Comparison of ENCODE assay signal across 18 cellular contexts in the genomic region with DNA sequence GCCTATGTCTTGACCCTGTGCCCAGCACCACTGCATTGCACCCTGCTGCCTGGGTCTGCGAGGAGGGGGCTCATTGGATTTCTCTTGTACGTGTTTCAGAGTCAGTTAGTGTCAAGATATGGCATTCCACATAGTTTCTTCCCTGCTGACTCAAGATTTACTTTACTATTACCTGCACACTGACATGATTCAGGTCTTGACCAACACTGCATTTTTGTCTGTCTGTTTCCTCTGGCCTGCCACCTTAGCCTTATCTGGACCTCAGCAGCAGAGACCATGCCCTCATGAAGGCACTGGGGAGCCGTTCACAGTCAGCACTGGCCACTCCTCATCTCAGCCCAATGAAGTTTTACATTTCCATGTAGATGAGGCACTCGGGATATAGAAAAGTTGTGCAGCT.
DNase-seq lines count a peak whose midpoint lies in the region; ATAC-seq, FAIRE-seq and TF ChIP-seq lines count a peak whose summit lies in the region.
"Had no signal": no experiment of that assay in that cellular context is flagged by ENCODE, and none has a peak within 500 bp of the region (broad histone marks: within the 10 kb centered on the region; RNA-seq: fewer than 3 reads in every experiment).

No MANE protein-coding gene starts in this region.

- no peaks in the 10 kb centered on the region for H3K79me2 ChIP-seq in K562 (ENCODE audit: control insufficient read depth, insufficient read depth, low read length)
- H3K79me2 ChIP-seq in hepatocyte: no peaks in the 10 kb centered on the region

- WGBS in K562 (ENCODE audit: insufficient coverage, low coverage, missing lambda C conversion rate): 32% methylated on average over 4 of the region's 4 CpGs
- WGBS in hepatocyte (ENCODE audit: low lambda C conversion rate, missing lambda C conversion rate): 62% methylated on average over 4 of the region's 4 CpGs
- WGBS in urinary bladder: 67% methylated on average over 4 of the region's 4 CpGs

- H3K9me1 ChIP-seq in K562 (ENCODE audit: control insufficient read depth, insufficient read depth, low read length): no peaks in the 10 kb centered on the region

- POLR2A ChIA-PET in K562 (lab: Yijun Ruan, JAX): interaction anchor here (0.7 to 2.2 kb wide), 5 partner anchors 9 to 153 kb away, joined by 3 to 6 read pairs (median 3); no protein-coding TSS in a partner anchor
- POLR2A ChIA-PET in activated CD4-positive, alpha-beta T cell treated with anti-CD3 and anti-CD28 coated beads for 36 hours (lab: Charles Lee): no interaction called here
- POLR2A ChIA-PET in naive thymus-derived CD8-positive, alpha-beta T cell (lab: Charles Lee): interaction anchor here (0.6 kb wide), 1 partner anchor 12 kb away, joined by 3 read pairs; no protein-coding TSS in a partner anchor

- peak; percentile 9; the same call in 2 of the 3 replicates for ATAC-seq in K562
- no peak for ATAC-seq in activated CD4-positive, alpha-beta T cell treated with anti-CD3 and anti-CD28 coated beads for 36 hours
- ATAC-seq in naive thymus-derived CD8-positive, alpha-beta T cell: no peak
- ATAC-seq: esophagus mucosa; naive thymus-derived CD4-positive, alpha-beta T cell had no signal

- H4K20me1 ChIP-seq in K562 (replicated peaks; ENCODE audit: control insufficient read depth, insufficient read depth, low read length) (no peaks in the 10 kb centered on the region), hepatocyte (ENCODE audit: insufficient read depth, poor library complexity, severe bottlenecking) (no peaks in the 10 kb centered on the region)

- no peaks in the 10 kb centered on the region for H3K27me3 Mint-ChIP-seq in activated CD4-positive, alpha-beta T cell treated with anti-CD3 and anti-CD28 coated beads for 36 hours
- H3K27me3 Mint-ChIP-seq in naive thymus-derived CD8-positive, alpha-beta T cell: no peaks in the 10 kb centered on the region
- H3K27me3 Mint-ChIP-seq: activated naive CD4-positive, alpha-beta T cell treated with anti-CD3 and anti-CD28 coated beads, Interleukin-2, amount 10 ng/mL, durations not matched to agents 7 days and 5 days; naive thymus-derived CD4-positive, alpha-beta T cell had no signal

- CTCF ChIA-PET in K562 (lab: Yijun Ruan, JAX; ENCODE audit: low intra/inter-chr PET ratio): interaction anchor here (0.6 kb wide), 1 partner anchor 10 kb away, joined by 3 read pairs; no protein-coding TSS in a partner anchor
- CTCF ChIA-PET in activated CD4-positive, alpha-beta T cell treated with anti-CD3 and anti-CD28 coated beads for 36 hours (lab: Charles Lee): interaction anchor here (0.5 to 1.5 kb wide), 5 partner anchors 8 to 242 kb away, joined by 3 to 5 read pairs (median 4); no protein-coding TSS in a partner anchor

- no peak for TF ChIP-seq CTCF in K562 (IDR thresholded peaks at IDR 0.05 in 2 of 3, conservative IDR thresholded peaks at IDR 0.05 in 1 of 3; ENCODE audit: insufficient read depth in 2 of 3, low read depth in 1 of 3, low read length in 3 of 3)
- TF ChIP-seq CTCF in hepatocyte (IDR thresholded peaks at IDR 0.05; ENCODE audit: poor library complexity): no peak

- no peak overlapping the region for H3K4me3 Mint-ChIP-seq in activated CD4-positive, alpha-beta T cell treated with anti-CD3 and anti-CD28 coated beads for 36 hours
- no peak overlapping the region for H3K4me3 Mint-ChIP-seq in naive thymus-derived CD8-positive, alpha-beta T cell
- H3K4me3 Mint-ChIP-seq: activated naive CD4-positive, alpha-beta T cell treated with anti-CD3 and anti-CD28 coated beads, Interleukin-2, amount 10 ng/mL, durations not matched to agents 7 days and 5 days had no signal

- H3K27me3 ChIP-seq in K562 (ENCODE audit: control insufficient read depth in 2 of 2, insufficient read depth in 2 of 2, low read length in 2 of 2) (no peaks in the 10 kb centered on the region), hepatocyte (no peaks in the 10 kb centered on the region), rectal smooth muscle tissue (ENCODE audit: control insufficient read depth, insufficient read depth, low read length) (no peaks in the 10 kb centered on the region)

- H2AFZ ChIP-seq in K562 (ENCODE audit: low read depth, low read length) (no peak overlapping the region), hepatocyte (no peak overlapping the region)

- TF ChIP-seq EP300 in K562 (IDR thresholded peaks at IDR 0.05; ENCODE audit: low read length): no peak

- in situ Hi-C loops in K562 (cut with MboI): no loop called here

- DNase-seq in K562 (ENCODE audit: extremely low read depth in 1 of 4, low spot score in 3 of 4): no peak
- DNase-seq in hepatocyte (ENCODE audit: low spot score): no peak
- no peak for DNase-seq in OCI-M1 (lab: John Stamatoyannopoulos, UW)
- DNase-seq in activated CD4-positive, alpha-beta T cell treated with anti-CD3 and anti-CD28 coated beads for 36 hours: no peak
- DNase-seq in naive thymus-derived CD8-positive, alpha-beta T cell: no peak
- DNase-seq: activated CD4-positive, alpha-beta T cell treated with anti-CD3 and anti-CD28 coated beads, Interleukin-2, amount 50 U/mL, for 1 hour; activated naive CD4-positive, alpha-beta T cell treated with anti-CD3 and anti-CD28 coated beads, Interleukin-2, amount 10 ng/mL, durations not matched to agents 7 days and 5 days; glutamatergic neuron; MM.1S; naive thymus-derived CD4-positive, alpha-beta T cell; NCI-H187; NCI-H345; NK-92 treated with Interleukin-12 subunit alpha and Interleukin-12 subunit beta, amount 100 ng/mL, for 24 hours; stimulated activated CD4-positive, alpha-beta T cell treated with anti-CD3 and anti-CD28 coated beads, Interleukin-12 subunit alpha, Interleukin-12 subunit beta, amount 100 ng/mL, for 4 hours had no signal

- H3K36me3 ChIP-seq in K562 (ENCODE audit: control insufficient read depth, insufficient read depth, low read length): peaks cover 72% of the 10 kb centered on the region
- H3K36me3 ChIP-seq in hepatocyte (replicated peaks; ENCODE audit: insufficient read depth, low read depth): no peaks in the 10 kb centered on the region
- no peaks in the 10 kb centered on the region for H3K36me3 ChIP-seq in rectal smooth muscle tissue (ENCODE audit: control insufficient read depth, insufficient read depth, low read length)
- H3K36me3 ChIP-seq in urinary bladder (ENCODE audit: insufficient read depth): no peaks in the 10 kb centered on the region

- peaks cover 36% of the 10 kb centered on the region for H3K36me3 Mint-ChIP-seq in activated CD4-positive, alpha-beta T cell treated with anti-CD3 and anti-CD28 coated beads for 36 hours (ENCODE audit: low read depth)
- H3K36me3 Mint-ChIP-seq in naive thymus-derived CD8-positive, alpha-beta T cell: peaks cover 8 to 64% (median 44%) of the 10 kb centered on the region in 3 donors

- no peak for TF ChIP-seq POLR2A in K562 (conservative IDR thresholded peaks at IDR 0.05)

- H3K4me2 ChIP-seq in K562 (ENCODE audit: insufficient read depth, low read length) (0 out of 2 replicates have a peak overlapping the region, but pooled peaks have one; percentile 13), hepatocyte (no peak overlapping the region)

- peaks cover 19% of the 10 kb centered on the region for H3K4me1 Mint-ChIP-seq in activated CD4-positive, alpha-beta T cell treated with anti-CD3 and anti-CD28 coated beads for 36 hours
- peaks cover 8 to 34% (median 27%) of the 10 kb centered on the region in 4 donors for H3K4me1 Mint-ChIP-seq in naive thymus-derived CD8-positive, alpha-beta T cell

- H3K9ac ChIP-seq in K562 (ENCODE audit: insufficient read depth in 1 of 2, low read depth in 2 of 2, low read length in 2 of 2) (peak overlapping the region; percentile 18 to 45; a peak in 3 of 4 replicates), rectal smooth muscle tissue (ENCODE audit: low read length) (no peak overlapping the region)

- no peak overlapping the region for H3K27ac Mint-ChIP-seq in activated CD4-positive, alpha-beta T cell treated with anti-CD3 and anti-CD28 coated beads for 36 hours
- H3K27ac Mint-ChIP-seq in naive thymus-derived CD8-positive, alpha-beta T cell: peak overlapping the region in 2 of 10 donors; percentile 71 to 90
- H3K27ac Mint-ChIP-seq: activated naive CD4-positive, alpha-beta T cell treated with anti-CD3 and anti-CD28 coated beads, Interleukin-2, amount 10 ng/mL, durations not matched to agents 7 days and 5 days had no signal

- no peaks in the 10 kb centered on the region for H3K9me3 Mint-ChIP-seq in activated CD4-positive, alpha-beta T cell treated with anti-CD3 and anti-CD28 coated beads for 36 hours (ENCODE audit: low read depth)
- no peaks in the 10 kb centered on the region for H3K9me3 Mint-ChIP-seq in naive thymus-derived CD8-positive, alpha-beta T cell
- H3K9me3 Mint-ChIP-seq: activated naive CD4-positive, alpha-beta T cell treated with anti-CD3 and anti-CD28 coated beads, Interleukin-2, amount 10 ng/mL, durations not matched to agents 7 days and 5 days had no signal

- H3K9me2 ChIP-seq in hepatocyte (replicated peaks; ENCODE audit: insufficient read depth): no peaks in the 10 kb centered on the region

- H3K4me1 ChIP-seq in K562 (replicated peaks in 1 of 2; ENCODE audit: control insufficient read depth in 2 of 2, insufficient read depth in 2 of 2, low read length in 2 of 2) (peaks cover 39 to 66% of the 10 kb centered on the region in 2 experiments), hepatocyte (ENCODE audit: insufficient read depth) (peaks cover 49% of the 10 kb centered on the region), rectal smooth muscle tissue (ENCODE audit: control insufficient read depth, insufficient read depth, low read length) (peaks cover 49% of the 10 kb centered on the region), urinary bladder (ENCODE audit: insufficient read depth) (peaks cover 2% of the 10 kb centered on the region)

- H3K27ac ChIP-seq in K562 (ENCODE audit: extremely low read depth, low read depth, low read length) (peak overlapping the region; percentile 57), hepatocyte (peak overlapping the region; percentile 67), rectal smooth muscle tissue (ENCODE audit: low read depth, low read length) (peak overlapping the region; percentile 82), urinary bladder (ENCODE audit: low read depth) (peak overlapping the region; percentile 41)

- H3K9me3 ChIP-seq in K562 (replicated peaks; ENCODE audit: control insufficient read depth, insufficient read depth, low read depth, low read length): no peaks in the 10 kb centered on the region
- H3K9me3 ChIP-seq in hepatocyte (ENCODE audit: low read depth): no peaks in the 10 kb centered on the region

- H3K4me3 ChIP-seq in K562 (no peak overlapping the region), hepatocyte (no peak overlapping the region), rectal smooth muscle tissue (ENCODE audit: low read length) (no peak overlapping the region), urinary bladder (ENCODE audit: low read depth, low read length) (no peak overlapping the region)

- FAIRE-seq in K562 (lab: Jason Lieb, UNC): peak; percentile 52
- FAIRE-seq: TTC549 had no signal

- no peak for TF ChIP-seq RAD21 in K562 (CRISPR knock-in tag; conservative IDR thresholded peaks at IDR 0.05 in 1 of 2, IDR thresholded peaks at IDR 0.05 in 1 of 2)

- no TSS peak for BruUV-seq in K562 (replicated peaks; lab: Mats Ljungman, UMichigan)

- intact Hi-C loops in K562 (cut with micrococcal nuclease): no loop called here
- intact Hi-C loops in activated CD4-positive, alpha-beta T cell treated with anti-CD3 and anti-CD28 coated beads for 36 hours (cut with DNase I, micrococcal nuclease): no loop called here

TF ChIP-seq in K562, 482 proteins besides CTCF, POLR2A, EP300 and RAD21 (continues in another document):
- 0 out of 2 replicates have a peak, but pooled peaks have one; percentile 13 for TF ChIP-seq TCF3 (CRISPR knock-in tag; IDR thresholded peaks at IDR 0.05)
